Comparison of ENCODE assay signal across 14 cellular contexts in genomic region chr17:33200116-33200515, GRCh38.
DNase-seq lines count a peak whose midpoint lies in the region; ATAC-seq and TF ChIP-seq lines count a peak whose summit lies in the region.
"Had no signal": no experiment of that assay in that cellular context is flagged by ENCODE, and none has a peak within 500 bp of the region (broad histone marks: within the 10 kb centered on the region; RNA-seq: fewer than 3 reads in every experiment).

No MANE protein-coding gene starts in this region.

- no peak for TF ChIP-seq CTCF in colonic mucosa (IDR thresholded peaks at IDR 0.05)

- no peak overlapping the region for H3K4me3 ChIP-seq in colonic mucosa
- H3K4me3 ChIP-seq: left ventricle myocardium inferior, upper lobe of right lung had no signal

- H3K4me1 ChIP-seq in colonic mucosa, result no peaks in the 10 kb centered on the region
- H3K4me1 ChIP-seq: left ventricle myocardium inferior, upper lobe of right lung had no signal

- in situ Hi-C loops in ACHN (cut with HindIII; ENCODE audit: low pct_ligation_motif_present, low pct_unique_long_range_greater_than_20kb, low sequenced_read_pairs), result no loop called here

- peak; percentile 72 for DNase-seq in ACHN
- DNase-seq in LHCN-M2 (ENCODE audit: low read depth), result peak; percentile 11
- peak; percentile 52 for DNase-seq in colonic mucosa
- DNase-seq in left kidney (ENCODE audit: low read depth, low spot score), result peak; percentile 26
- DNase-seq in stimulated activated naive CD8-positive, alpha-beta T cell treated with anti-CD3 and anti-CD28 coated beads, Interleukin-15, Interleukin-2, amounts not matched to agents 100 U/mL and 50 U/mL, for 24 hours, result no peak
- no peak for DNase-seq in posterior cingulate gyrus
- no peak for DNase-seq in activated naive CD4-positive, alpha-beta T cell (lab: John Stamatoyannopoulos, UW)
- DNase-seq: activated CD4-positive, alpha-beta T cell treated with anti-CD3 and anti-CD28 coated beads, Interleukin-2, amount 50 U/mL, for 4 hours; CD8-positive, alpha-beta memory T cell; left ventricle myocardium inferior; NCI-H1694 treated with DMSO at 0.1 percent for 48 hours; NCI-H510A treated with DMSO at 0.1 percent for 48 hours; upper lobe of right lung had no signal

- no peaks in the 10 kb centered on the region for H3K27me3 ChIP-seq in colonic mucosa

- intact Hi-C loops in colonic mucosa (cut with DNase I), result no loop called here
- intact Hi-C loops in posterior cingulate gyrus (cut with DNase I), result no loop called here

- no peak overlapping the region for H3K27ac ChIP-seq in colonic mucosa
- H3K27ac ChIP-seq: left ventricle myocardium inferior, upper lobe of right lung had no signal

- no peaks in the 10 kb centered on the region for H3K9me3 ChIP-seq in colonic mucosa
- H3K9me3 ChIP-seq: left ventricle myocardium inferior, upper lobe of right lung had no signal

- H3K36me3 ChIP-seq in colonic mucosa, result no peaks in the 10 kb centered on the region
- H3K36me3 ChIP-seq: left ventricle myocardium inferior, upper lobe of right lung had no signal

- no peak overlapping the region for H3K9ac ChIP-seq in colonic mucosa (ENCODE audit: low read depth in 2 of 2, low read length in 2 of 2)

- no peak for ATAC-seq in stimulated activated naive CD8-positive, alpha-beta T cell treated with anti-CD3 and anti-CD28 coated beads, Interleukin-15, Interleukin-2, amounts not matched to agents 100 U/mL and 50 U/mL, for 24 hours
- ATAC-seq in GM21717 (IDR thresholded peaks at IDR 0.05; ENCODE audit: unreplicated experiment), result no peak
- ATAC-seq: upper lobe of right lung had no signal

Comparison
In these comparisons a context has a peak if more than half of its experiments do, and no peak if none do; other contexts are left out.
1. DNase-seq: peak in ACHN (single experiment), LHCN-M2 (single experiment), colonic mucosa (single experiment) and left kidney (single experiment); none in stimulated activated naive CD8-positive, alpha-beta T cell treated with anti-CD3 and anti-CD28 coated beads, Interleukin-15, Interleukin-2, amounts not matched to agents 100 U/mL and 50 U/mL, for 24 hours (single experiment), posterior cingulate gyrus (0 of 10) and activated naive CD4-positive, alpha-beta T cell (0 of 4).